ENCODE assay signal across 8 cellular contexts in genomic region chr7:47254081-47255006, GRCh38.
DNase-seq lines count a peak whose midpoint lies in the region; ATAC-seq and FAIRE-seq lines count a peak whose summit lies in the region.

No MANE protein-coding gene starts in this region.

- no peaks in the 10 kb centered on the region for H3K36me3 Mint-ChIP-seq in stimulated activated memory B cell treated with anti-CD40 and anti-IgM and Interleukin-4, amounts not matched to agents 10 μg/mL and 1 μg/mL and 100 μg/mL, for 72 hours

- H3K27ac ChIP-seq in esophagus (ENCODE audit: low read depth in 2 of 2, low read length in 1 of 2) = peak overlapping the region; percentile 57 to 60

- peak; percentile 76 for ATAC-seq in HG02938 (IDR thresholded peaks at IDR 0.05; ENCODE audit: unreplicated experiment)
- ATAC-seq in stimulated activated memory B cell treated with anti-CD40 and anti-IgM and Interleukin-4, amounts not matched to agents 10 μg/mL and 1 μg/mL and 100 μg/mL, for 72 hours = peak; percentile 85

- in situ Hi-C loops in ACHN (cut with HindIII; ENCODE audit: low pct_ligation_motif_present, low pct_unique_long_range_greater_than_20kb, low sequenced_read_pairs) = loop anchor here (25.0 kb wide), 1 partner anchor 92 kb away; no protein-coding TSS in a partner anchor

- H3K4me3 ChIP-seq in esophagus (ENCODE audit: low read depth in 1 of 2, low read length in 2 of 2) = peak overlapping the region; percentile 40 to 53

- H3K27ac Mint-ChIP-seq in stimulated activated memory B cell treated with anti-CD40 and anti-IgM and Interleukin-4, amounts not matched to agents 10 μg/mL and 1 μg/mL and 100 μg/mL, for 72 hours = peak overlapping the region; percentile 51

- H3K27me3 ChIP-seq in esophagus (ENCODE audit: control insufficient read depth in 1 of 2, insufficient read depth in 2 of 2, low read length in 2 of 2) = no peaks in the 10 kb centered on the region

- FAIRE-seq in GM18507 (lab: Jason Lieb, UNC) = peak; percentile 48

- peaks cover 28% of the 10 kb centered on the region for H3K4me1 Mint-ChIP-seq in stimulated activated memory B cell treated with anti-CD40 and anti-IgM and Interleukin-4, amounts not matched to agents 10 μg/mL and 1 μg/mL and 100 μg/mL, for 72 hours

- no peaks in the 10 kb centered on the region for H3K9me3 ChIP-seq in esophagus (ENCODE audit: control insufficient read depth in 2 of 2, insufficient read depth in 1 of 2, low read depth in 1 of 2, low read length in 1 of 2)

- H3K9me3 Mint-ChIP-seq in stimulated activated memory B cell treated with anti-CD40 and anti-IgM and Interleukin-4, amounts not matched to agents 10 μg/mL and 1 μg/mL and 100 μg/mL, for 72 hours = peaks cover 7% of the 10 kb centered on the region

- peak; percentile 76 for DNase-seq in ACHN
- peak; percentile 73 for DNase-seq in GM18507 (ENCODE audit: extremely low spot score, insufficient read length, low read depth)
- DNase-seq in NCI-H2171 treated with DMSO at 0.1 percent for 48 hours (lab: John Stamatoyannopoulos, UW) = peak; percentile 40
- DNase-seq in activated CD8-positive, alpha-beta memory T cell treated with anti-CD3 and anti-CD28 coated beads, Interleukin-2, amount 50 U/mL, for 4 hours = peak; percentile 45
- DNase-seq in mucosa of gallbladder (ENCODE audit: low spot score) = peak; percentile 75

- peak overlapping the region; percentile 78 for H3K4me3 Mint-ChIP-seq in stimulated activated memory B cell treated with anti-CD40 and anti-IgM and Interleukin-4, amounts not matched to agents 10 μg/mL and 1 μg/mL and 100 μg/mL, for 72 hours

- no peaks in the 10 kb centered on the region for H3K36me3 ChIP-seq in esophagus (ENCODE audit: control insufficient read depth in 2 of 2, insufficient read depth in 2 of 2, low read length in 1 of 2)

- peaks cover 0 to 4% of the 10 kb centered on the region in 2 donors for H3K4me1 ChIP-seq in esophagus (ENCODE audit: control insufficient read depth in 2 of 2, insufficient read depth in 2 of 2, low read length in 1 of 2)

- 4 to 5% methylated on average over 59 to 66 of the region's 66 CpGs for WGBS in esophagus, 2 donors

- H3K27me3 Mint-ChIP-seq in stimulated activated memory B cell treated with anti-CD40 and anti-IgM and Interleukin-4, amounts not matched to agents 10 μg/mL and 1 μg/mL and 100 μg/mL, for 72 hours = peaks cover 1% of the 10 kb centered on the region

Comparison
In these comparisons a context has a peak if more than half of its experiments do, and no peak if none do; other contexts are left out.
1. Peak in every context shown above with its lines: DNase-seq, ATAC-seq, H3K4me3 ChIP-seq and H3K27ac ChIP-seq.